In genomic region chr5:137370511-137371071, GRCh38 we compare ENCODE assay signal across 25 cellular contexts.
A peak's percentile ranks its signal among the peaks of the same experiment; 100 is the strongest.
DNase-seq lines count a peak whose midpoint lies in the region; ATAC-seq and TF ChIP-seq lines count a peak whose summit lies in the region.
"Had no signal": no experiment of that assay in that cellular context is flagged by ENCODE, and none has a peak within 500 bp of the region (broad histone marks: within the 10 kb centered on the region; RNA-seq: fewer than 3 reads in every experiment).

No MANE protein-coding gene starts in this region.

- in situ Hi-C loops in transverse colon (cut with MboI; ENCODE audit: low pct_ligation_motif_present in 1 of 4, low pct_unique_long_range_greater_than_20kb in 1 of 4, low sequenced_read_pairs in 3 of 4) = no loop called here

- intact Hi-C loops in PC-9 (cut with micrococcal nuclease; ENCODE audit: unreplicated experiment) = loop anchor here (1.0 to 5.0 kb wide), 2 partner anchors 45 to 127 kb away; partner anchors contain the start of gene SPOCK1
- intact Hi-C loops in transverse colon (cut with DNase I; ENCODE audit: low total_unique reads) = no loop called here
- intact Hi-C loops in heart right ventricle (cut with DNase I) = no loop called here

- ATAC-seq in heart right ventricle (no peak), GM21360 (IDR thresholded peaks at IDR 0.05; ENCODE audit: unreplicated experiment) (no peak)
- ATAC-seq: activated T-helper 17 cell treated with anti-CD3 and anti-CD28 coated beads, Interleukin-2, amount 50 U/mL, for 72 hours; mucosa of descending colon had no signal

- H3K27ac ChIP-seq in PC-9 = peak overlapping the region; percentile 54
- H3K27ac ChIP-seq in endodermal cell (ENCODE audit: low read depth, low read length) = peak overlapping the region; percentile 62
- H3K27ac ChIP-seq in osteoblast (ENCODE audit: low read depth, low read length) = peak overlapping the region; percentile 86
- H3K27ac ChIP-seq in transverse colon = no peak overlapping the region
- H3K27ac ChIP-seq in heart right ventricle = no peak overlapping the region
- H3K27ac ChIP-seq: SJCRH30, spleen, stomach, VCaP had no signal

- H4K20me1 ChIP-seq in PC-9 (ENCODE audit: insufficient read depth) (no peaks in the 10 kb centered on the region), osteoblast (ENCODE audit: insufficient read depth, low read length) (peaks cover 19% of the 10 kb centered on the region)

- no peak for TF ChIP-seq POLR2A in transverse colon (IDR thresholded peaks at IDR 0.05)

- no peaks in the 10 kb centered on the region for H3K9me2 ChIP-seq in PC-9 (ENCODE audit: insufficient read depth)

- H3F3A ChIP-seq in PC-9 (ENCODE audit: insufficient read depth, low read depth) = peaks cover 26% of the 10 kb centered on the region; the same call in 1 of the 2 replicates

- H3K27me3 ChIP-seq in PC-9 (ENCODE audit: insufficient read depth, low read depth) = no peaks in the 10 kb centered on the region
- no peaks in the 10 kb centered on the region for H3K27me3 ChIP-seq in endodermal cell (ENCODE audit: control insufficient read depth, insufficient read depth, low read length, poor library complexity, severe bottlenecking)
- no peaks in the 10 kb centered on the region for H3K27me3 ChIP-seq in osteoblast (ENCODE audit: insufficient read depth, low read length)
- H3K27me3 ChIP-seq in transverse colon = no peaks in the 10 kb centered on the region
- H3K27me3 ChIP-seq in heart right ventricle = no peaks in the 10 kb centered on the region
- H3K27me3 ChIP-seq: MG63, spleen had no signal

- peaks cover 1% of the 10 kb centered on the region for H3K4me1 Mint-ChIP-seq in endodermal cell
- H3K4me1 Mint-ChIP-seq: activated naive CD8-positive, alpha-beta T cell treated with anti-CD3 and anti-CD28 coated beads for 36 hours; activated T-helper 17 cell treated with anti-CD3 and anti-CD28 coated beads, Interleukin-2, amount 50 U/mL, for 72 hours; immature natural killer cell had no signal

- H3K79me2 ChIP-seq in PC-9 (ENCODE audit: low read depth) (no peaks in the 10 kb centered on the region), osteoblast (ENCODE audit: insufficient read depth, low read length) (peaks cover 14% of the 10 kb centered on the region)

- WGBS in endodermal cell (ENCODE audit: insufficient coverage in 1 of 2, insufficient read length in 1 of 2), 2 experiments = 75 to 91% methylated on average over 2 to 4 of the region's 4 CpGs
- WGBS in transverse colon (ENCODE audit: low coverage in 1 of 2), 2 donors = 83 to 86% methylated on average over 2 to 4 of the region's 4 CpGs
- WGBS in heart right ventricle, 2 donors = 86 to 90% methylated on average over 4 of the region's 4 CpGs

- H3K36me3 ChIP-seq in PC-9 (ENCODE audit: low read depth) (no peaks in the 10 kb centered on the region), endodermal cell (ENCODE audit: control insufficient read depth, insufficient read depth, low read length) (no peaks in the 10 kb centered on the region), osteoblast (ENCODE audit: insufficient read depth, low read length) (peaks cover 8% of the 10 kb centered on the region), transverse colon (no peaks in the 10 kb centered on the region), heart right ventricle (no peaks in the 10 kb centered on the region)
- H3K36me3 ChIP-seq: SJCRH30, spleen, stomach had no signal

- no peaks in the 10 kb centered on the region for H3K27me3 Mint-ChIP-seq in endodermal cell (ENCODE audit: insufficient read depth)
- H3K27me3 Mint-ChIP-seq: activated naive CD8-positive, alpha-beta T cell treated with anti-CD3 and anti-CD28 coated beads for 36 hours had no signal

- CTCF ChIA-PET in PC-9 (lab: Charles Lee) = interaction anchor here (1.6 kb wide), 1 partner anchor 50 kb away, joined by 6 read pairs; no protein-coding TSS in a partner anchor

- peak; percentile 8 for DNase-seq in AG10803 (ENCODE audit: low read depth)
- DNase-seq in PC-9 = peak; percentile 41 to 89
- no peak for DNase-seq in endodermal cell
- no peak for DNase-seq in osteoblast (ENCODE audit: insufficient read length, low spot score, missing footprints)
- no peak for DNase-seq in DMS 273 treated with DMSO at 0.1 percent for 48 hours (lab: John Stamatoyannopoulos, UW)
- DNase-seq in transverse colon = no peak
- DNase-seq in heart right ventricle = no peak
- DNase-seq: ACHN; activated CD4-positive, alpha-beta T cell treated with anti-CD3 and anti-CD28 coated beads, Interleukin-2, amount 50 U/mL, for 1 hour; activated naive CD8-positive, alpha-beta T cell treated with anti-CD3 and anti-CD28 coated beads for 36 hours; DMS53; H7; immature natural killer cell; mucosa of descending colon; NCI-H1436 treated with DMSO at 0.1 percent for 48 hours; OCI-M1; SJCRH30; spleen; stimulated activated CD4-positive, alpha-beta T cell treated with anti-CD3 and anti-CD28 coated beads, Interleukin-4, amount 100 ng/mL, for 4 hours; stomach had no signal

- H3K27ac Mint-ChIP-seq in endodermal cell = no peak overlapping the region
- H3K27ac Mint-ChIP-seq: activated naive CD8-positive, alpha-beta T cell treated with anti-CD3 and anti-CD28 coated beads for 36 hours; activated T-helper 17 cell treated with anti-CD3 and anti-CD28 coated beads, Interleukin-2, amount 50 U/mL, for 72 hours; immature natural killer cell had no signal

- POLR2A ChIA-PET in PC-9 (lab: Charles Lee; ENCODE audit: unreplicated experiment) = interaction anchor here (0.7 kb wide), 1 partner anchor 25 kb away, joined by 3 read pairs; no protein-coding TSS in a partner anchor

- no peak overlapping the region for H3K9ac ChIP-seq in endodermal cell (ENCODE audit: extremely low read depth, low read length, poor library complexity, severe bottlenecking)

- no TSS peak for BruUV-seq in PC-9 (replicated peaks; lab: Mats Ljungman, UMichigan)

- H3K36me3 Mint-ChIP-seq in endodermal cell (ENCODE audit: low read depth) = no peaks in the 10 kb centered on the region
- H3K36me3 Mint-ChIP-seq: activated naive CD8-positive, alpha-beta T cell treated with anti-CD3 and anti-CD28 coated beads for 36 hours; brain; immature natural killer cell had no signal

- H3K4me1 ChIP-seq in PC-9 (replicated peaks; ENCODE audit: insufficient read depth) (peaks cover 33% of the 10 kb centered on the region), endodermal cell (ENCODE audit: control insufficient read depth, insufficient read depth, low read length) (no peaks in the 10 kb centered on the region), osteoblast (ENCODE audit: insufficient read depth, low read length) (peaks cover 54% of the 10 kb centered on the region), transverse colon (no peaks in the 10 kb centered on the region), heart right ventricle (no peaks in the 10 kb centered on the region)
- H3K4me1 ChIP-seq: SJCRH30, spleen, stomach had no signal

- no peak overlapping the region for H2AFZ ChIP-seq in PC-9
- H2AFZ ChIP-seq in osteoblast (ENCODE audit: low read length) = no peak overlapping the region

- H3K4me3 ChIP-seq in AG10803 (ENCODE audit: low read length) (no peak overlapping the region), PC-9 (no peak overlapping the region), endodermal cell (ENCODE audit: low read length) (no peak overlapping the region), osteoblast (ENCODE audit: insufficient read depth, low read length) (peak overlapping the region; percentile 11), transverse colon (no peak overlapping the region), heart right ventricle (no peak overlapping the region)
- H3K4me3 ChIP-seq: MG63, mucosa of descending colon, SJCRH30, spleen, stomach had no signal

- H3K9me3 Mint-ChIP-seq in endodermal cell = no peaks in the 10 kb centered on the region
- H3K9me3 Mint-ChIP-seq: activated naive CD8-positive, alpha-beta T cell treated with anti-CD3 and anti-CD28 coated beads for 36 hours; activated T-helper 17 cell treated with anti-CD3 and anti-CD28 coated beads, Interleukin-2, amount 50 U/mL, for 72 hours; brain had no signal

- no peak for TF ChIP-seq CTCF in AG10803 (conservative IDR thresholded peaks at IDR 0.05; ENCODE audit: low read length)
- no peak for TF ChIP-seq CTCF in PC-9 (conservative IDR thresholded peaks at IDR 0.05)
- TF ChIP-seq CTCF in endodermal cell (conservative IDR thresholded peaks at IDR 0.05) = no peak
- TF ChIP-seq CTCF in osteoblast (IDR thresholded peaks at IDR 0.05; ENCODE audit: extremely low read depth, low read depth, low read length) = no peak
- TF ChIP-seq CTCF in transverse colon (IDR thresholded peaks at IDR 0.05) = no peak
- TF ChIP-seq CTCF in heart right ventricle (IDR thresholded peaks at IDR 0.05) = no peak

- peak overlapping the region; percentile 67 for H3K4me2 ChIP-seq in PC-9
- H3K4me2 ChIP-seq in osteoblast (ENCODE audit: insufficient read depth, low read length) = peak overlapping the region; percentile 60

- H3K9me3 ChIP-seq in PC-9 (ENCODE audit: insufficient read depth, low read depth) = no peaks in the 10 kb centered on the region
- no peaks in the 10 kb centered on the region for H3K9me3 ChIP-seq in endodermal cell (ENCODE audit: control insufficient read depth, low read length)
- no peaks in the 10 kb centered on the region for H3K9me3 ChIP-seq in osteoblast (ENCODE audit: low read depth, low read length)
- no peaks in the 10 kb centered on the region for H3K9me3 ChIP-seq in transverse colon
- H3K9me3 ChIP-seq in heart right ventricle = no peaks in the 10 kb centered on the region
- H3K9me3 ChIP-seq: MG63, mucosa of descending colon, SJCRH30, spleen, stomach had no signal

- no peak for TF ChIP-seq EP300 in transverse colon (IDR thresholded peaks at IDR 0.05; ENCODE audit: low read depth)

- H3K4me3 Mint-ChIP-seq in endodermal cell = no peak overlapping the region
- H3K4me3 Mint-ChIP-seq: activated naive CD8-positive, alpha-beta T cell treated with anti-CD3 and anti-CD28 coated beads for 36 hours; activated T-helper 17 cell treated with anti-CD3 and anti-CD28 coated beads, Interleukin-2, amount 50 U/mL, for 72 hours; immature natural killer cell had no signal

Comparison
In these comparisons a context has a peak if more than half of its experiments do, and no peak if none do; other contexts are left out.
1. DNase-seq: peak in AG10803 (single experiment) and PC-9 (2 of 2); none in endodermal cell (single experiment), osteoblast (single experiment), DMS 273 treated with DMSO at 0.1 percent for 48 hours (single experiment), transverse colon (single experiment) and heart right ventricle (0 of 2).
2. H3K27ac ChIP-seq: peak in PC-9 (single experiment), endodermal cell (single experiment) and osteoblast (single experiment); none in transverse colon (0 of 4) and heart right ventricle (0 of 10).